ENCODE assay signal across 4 cellular contexts in genomic region chr9:76999261-76999660, GRCh38. TPM values are rescaled to one million over a fixed set of nuclear protein-coding genes. Genes with fewer than 3 reads are reported as not detected.
"Had no signal": no experiment of that assay in that cellular context is flagged by ENCODE, and none has a peak within 500 bp of the region (broad histone marks: within the 10 kb centered on the region; RNA-seq: fewer than 3 reads in every experiment).

No MANE protein-coding gene starts in this region.

- ATAC-seq: GM12878 had no signal

- H3K4me3 ChIP-seq: GM12878 had no signal

- DNase-seq: GDM1, GF-D8 had no signal

RNA-seq across cellular contexts. Expression of gene FOXB2, which starts 20.2 kb away (rescaled TPM):
- total RNA-seq: G401, GM12878 had no signal
